Comparison of ENCODE assay signal across 36 cellular contexts in genomic region chrX:123181515-123181914, GRCh38. TPM values are rescaled to one million over a fixed set of nuclear protein-coding genes. Genes with fewer than 3 reads are reported as not detected.
"Had no signal": no experiment of that assay in that cellular context is flagged by ENCODE, and none has a peak within 500 bp of the region (broad histone marks: within the 10 kb centered on the region; RNA-seq: fewer than 3 reads in every experiment).

No MANE protein-coding gene starts in this region.

- H3K27ac ChIP-seq: adrenal gland, body of pancreas, breast epithelium, RWPE1, VCaP had no signal

- H3K4me3 Mint-ChIP-seq: activated B cell treated with CpG ODN at 0.5 μM for 24 hours; activated CD4-positive, alpha-beta memory T cell treated with anti-CD3 and anti-CD28 coated beads for 36 hours; activated naive CD4-positive, alpha-beta T cell treated with anti-CD3 and anti-CD28 coated beads for 36 hours; activated T-cell treated with anti-CD3 and anti-CD28 coated beads, Interleukin-2, amount 50 U/mL, for 4 hours; activated T-helper 1 cell treated with anti-CD3 and anti-CD28 coated beads, Interleukin-12 subunit alpha, Interleukin-12 subunit beta, Interleukin-2, Interleukin-4 antibody, amounts not matched to agents 30 ng/mL and 10 ng/mL and 1 ng/mL, durations not matched to agents 14 hours and 24 hours and 36 hours had no signal

- H3K27ac Mint-ChIP-seq: activated B cell treated with CpG ODN at 0.5 μM for 24 hours; activated CD4-positive, alpha-beta memory T cell treated with anti-CD3 and anti-CD28 coated beads for 36 hours; activated naive CD4-positive, alpha-beta T cell treated with anti-CD3 and anti-CD28 coated beads for 36 hours; activated naive CD4-positive, alpha-beta T cell treated with anti-CD3 and anti-CD28 coated beads, Interleukin-2, amount 50 U/mL, for 72 hours; activated T-helper 1 cell treated with anti-CD3 and anti-CD28 coated beads, Interleukin-12 subunit alpha, Interleukin-12 subunit beta, Interleukin-2, Interleukin-4 antibody, amounts not matched to agents 30 ng/mL and 10 ng/mL and 1 ng/mL, durations not matched to agents 14 hours and 24 hours and 36 hours had no signal

- H3K4me3 ChIP-seq: adrenal gland, body of pancreas, breast epithelium had no signal

- H3K36me3 ChIP-seq: adrenal gland, breast epithelium had no signal

- H3K9me3 ChIP-seq: adrenal gland, body of pancreas, breast epithelium had no signal

- H3K9me3 Mint-ChIP-seq: activated B cell treated with CpG ODN at 0.5 μM for 24 hours; activated CD4-positive, alpha-beta memory T cell treated with anti-CD3 and anti-CD28 coated beads for 36 hours; activated naive CD4-positive, alpha-beta T cell treated with anti-CD3 and anti-CD28 coated beads for 36 hours; activated naive CD4-positive, alpha-beta T cell treated with anti-CD3 and anti-CD28 coated beads, Interleukin-2, amount 50 U/mL, for 72 hours; activated T-cell treated with anti-CD3 and anti-CD28 coated beads, Interleukin-2, amount 50 U/mL, for 4 hours; activated T-helper 1 cell treated with anti-CD3 and anti-CD28 coated beads, Interleukin-12 subunit alpha, Interleukin-12 subunit beta, Interleukin-2, Interleukin-4 antibody, amounts not matched to agents 30 ng/mL and 10 ng/mL and 1 ng/mL, durations not matched to agents 14 hours and 24 hours and 36 hours had no signal

- H3K4me1 ChIP-seq: adrenal gland, breast epithelium had no signal

- ATAC-seq: activated naive CD4-positive, alpha-beta T cell treated with anti-CD3 and anti-CD28 coated beads, Interleukin-2, amount 50 U/mL, for 72 hours; activated T-cell treated with anti-CD3 and anti-CD28 coated beads, Interleukin-2, amount 50 U/mL, for 4 hours; body of pancreas; PC-3; Right ventricle myocardium inferior; SK-N-SH treated with all-trans-retinoic acid at 6 μM for 48 hours had no signal

- DNase-seq: activated B cell treated with CpG ODN at 0.5 μM for 24 hours; activated CD4-positive, alpha-beta memory T cell treated with anti-CD3 and anti-CD28 coated beads for 36 hours; activated CD4-positive, alpha-beta T cell treated with anti-CD3 and anti-CD28 coated beads for 4 hours; activated CD4-positive, alpha-beta T cell treated with anti-CD3 and anti-CD28 coated beads, Interleukin-2, amount 50 U/mL, for 1 hour; activated CD4-positive, CD25-positive, alpha-beta regulatory T cell treated with anti-CD3 and anti-CD28 coated beads, Interleukin-2, amount 50 U/mL, for 72 hours; activated CD8-positive, alpha-beta memory T cell treated with anti-CD3 and anti-CD28 coated beads, Interleukin-2, amount 50 U/mL, for 4 hours; activated gamma-delta T cell treated with Interleukin-2 at 50 U/mL for 16 hours; activated naive CD4-positive, alpha-beta T cell treated with anti-CD3 and anti-CD28 coated beads for 36 hours; activated T-cell treated with anti-CD3 and anti-CD28 coated beads for 4 hours; activated T-cell treated with anti-CD3 and anti-CD28 coated beads, Interleukin-2, amount 50 U/mL, for 4 hours; adrenal gland; body of pancreas; MM.1S; MV-4-11; NCI-H1092; NCI-H1436 treated with DMSO at 0.1 percent for 48 hours; NCI-H1694 treated with DMSO at 0.1 percent for 48 hours; NCI-H2029; NCI-H345; NCI-H524 treated with DMSO at 0.1 percent for 48 hours; NK-92 treated with Interleukin-12 subunit alpha and Interleukin-12 subunit beta, amount 100 ng/mL, for 24 hours; PC-3; SIG-M5; SW 1271; T-helper 1 cell; T-helper 2 cell; T-helper 9 cell had no signal

- H3K36me3 Mint-ChIP-seq: activated CD4-positive, alpha-beta memory T cell treated with anti-CD3 and anti-CD28 coated beads for 36 hours; activated naive CD4-positive, alpha-beta T cell treated with anti-CD3 and anti-CD28 coated beads, Interleukin-2, amount 50 U/mL, for 72 hours had no signal

- H3K27me3 ChIP-seq: adrenal gland, body of pancreas had no signal

RNA-seq across cellular contexts. Expression of gene GRIA3, which starts 2.6 kb away (rescaled TPM):
- total RNA-seq: activated B cell treated with CpG ODN at 0.5 μM for 24 hours; activated CD4-positive, alpha-beta memory T cell treated with anti-CD3 and anti-CD28 coated beads for 36 hours; activated naive CD4-positive, alpha-beta T cell treated with anti-CD3 and anti-CD28 coated beads for 36 hours; activated naive CD4-positive, alpha-beta T cell treated with anti-CD3 and anti-CD28 coated beads, Interleukin-2, amount 50 U/mL, for 72 hours; activated T-cell treated with anti-CD3 and anti-CD28 coated beads, Interleukin-2, amount 50 U/mL, for 4 hours; activated T-helper 1 cell treated with anti-CD3 and anti-CD28 coated beads, Interleukin-12 subunit alpha, Interleukin-12 subunit beta, Interleukin-2, Interleukin-4 antibody, amounts not matched to agents 30 ng/mL and 10 ng/mL and 1 ng/mL, durations not matched to agents 14 hours and 24 hours and 36 hours; NCI-H460; PC-3; SK-MEL-5 had no signal
